Comparison of ENCODE assay signal across 9 cellular contexts in the genomic region with DNA sequence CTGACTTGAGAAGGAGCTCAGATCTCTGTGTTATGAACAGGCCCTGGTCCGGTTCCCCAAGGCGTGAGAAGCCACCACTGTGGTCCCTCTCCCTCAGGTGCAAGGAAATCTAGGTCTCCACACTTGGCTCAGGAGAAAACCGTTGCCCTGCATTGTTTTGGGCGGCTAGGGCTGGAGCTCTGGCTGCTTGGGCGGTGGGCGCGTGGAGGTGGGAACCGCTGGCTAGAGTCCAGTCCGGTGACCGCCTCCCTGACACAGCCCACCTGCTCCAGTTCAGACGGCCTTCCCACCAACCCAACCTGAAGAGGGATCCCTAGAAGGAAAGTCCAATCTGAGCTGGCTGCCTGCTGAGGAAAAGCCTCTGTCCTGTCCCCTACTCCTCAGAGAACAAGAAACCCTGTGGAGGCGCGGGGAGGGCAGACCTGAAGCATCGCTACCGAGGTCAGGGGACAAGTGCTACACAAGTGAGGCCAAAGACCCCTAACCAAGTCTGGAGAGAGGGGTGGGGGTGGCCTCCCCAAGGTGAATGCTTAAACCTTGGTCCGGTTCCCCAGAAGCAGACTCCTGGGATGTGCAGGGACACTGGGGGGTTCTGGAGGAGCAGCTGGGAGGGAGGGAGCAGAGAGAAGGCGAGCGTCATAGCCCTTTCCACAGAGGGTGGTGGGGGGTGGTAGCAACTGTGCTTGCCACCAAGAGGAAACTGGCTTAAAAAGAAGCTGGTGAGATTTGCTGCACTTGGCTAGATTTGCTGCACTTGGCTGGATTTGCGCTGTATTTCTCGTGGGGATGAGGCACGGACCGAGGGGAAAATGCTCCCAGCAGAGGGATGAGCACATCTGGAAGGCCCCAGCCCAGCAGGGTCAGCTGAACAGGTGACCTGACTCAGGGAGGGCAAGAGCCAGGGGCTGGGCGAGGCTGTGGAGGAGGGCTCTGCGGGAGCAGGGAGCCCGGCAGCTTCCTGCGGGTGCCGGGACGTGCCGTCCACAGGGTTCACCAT.
DNase-seq lines count a peak whose midpoint lies in the region; ATAC-seq and TF ChIP-seq lines count a peak whose summit lies in the region.
"Had no signal": no experiment of that assay in that cellular context is flagged by ENCODE, and none has a peak within 500 bp of the region (broad histone marks: within the 10 kb centered on the region; RNA-seq: fewer than 3 reads in every experiment).

No MANE protein-coding gene starts in this region.

- H3K4me2 ChIP-seq in hepatocyte = no peak overlapping the region

- ATAC-seq in HG03135 (IDR thresholded peaks at IDR 0.05; ENCODE audit: unreplicated experiment) = no peak
- ATAC-seq: activated CD4-positive, CD25-positive, alpha-beta regulatory T cell treated with anti-CD3 and anti-CD28 coated beads, Interleukin-2, amount 50 U/mL, for 24 hours had no signal

- TF ChIP-seq POLR2A in Peyer's patch (IDR thresholded peaks at IDR 0.05) (no peak), spleen (IDR thresholded peaks at IDR 0.05) (no peak)

- no peaks in the 10 kb centered on the region for H3K9me3 ChIP-seq in Peyer's patch
- no peaks in the 10 kb centered on the region for H3K9me3 ChIP-seq in hepatocyte (ENCODE audit: low read depth)
- no peaks in the 10 kb centered on the region for H3K9me3 ChIP-seq in spleen

- H3K4me1 ChIP-seq in Peyer's patch (peaks cover 5 to 48% (median 32%) of the 10 kb centered on the region in 4 donors), hepatocyte (ENCODE audit: insufficient read depth) (peaks cover 55% of the 10 kb centered on the region), spleen (peaks cover 55 to 100% (median 99%) of the 10 kb centered on the region in 6 donors)

- TF ChIP-seq CTCF in GM12875 (IDR thresholded peaks at IDR 0.05; ENCODE audit: borderline replicate concordance, insufficient read depth, low read depth, low read length) = no peak
- TF ChIP-seq CTCF in Peyer's patch (IDR thresholded peaks at IDR 0.05) = no peak
- no peak for TF ChIP-seq CTCF in hepatocyte (IDR thresholded peaks at IDR 0.05; ENCODE audit: poor library complexity)
- TF ChIP-seq CTCF in spleen (IDR thresholded peaks at IDR 0.05 in 8 of 11, conservative IDR thresholded peaks at IDR 0.05 in 3 of 11) = no peak

- H3K27ac ChIP-seq in Peyer's patch (peak overlapping the region; percentile 80 to 88 (median 85)), hepatocyte (peak overlapping the region; percentile 84), spleen (peak overlapping the region; percentile 62 to 95 (median 86))

- DNase-seq in Peyer's patch (peak in 1 of 3 donors; percentile 63), hepatocyte (ENCODE audit: low spot score) (no peak), spleen (peak; percentile 78), AG08396 (ENCODE audit: low spot score) (no peak), COLO829 (ENCODE audit: low spot score) (no peak)
- no peak for DNase-seq in activated CD4-positive, alpha-beta T cell treated with anti-CD3 and anti-CD28 coated beads, Interleukin-2, amount 50 U/mL, for 4 hours

- H3K36me3 ChIP-seq in Peyer's patch (no peaks in the 10 kb centered on the region), hepatocyte (replicated peaks; ENCODE audit: insufficient read depth, low read depth) (no peaks in the 10 kb centered on the region), spleen (peaks cover 0 to 3% (median 0%) of the 10 kb centered on the region in 6 donors)

- H2AFZ ChIP-seq in hepatocyte = no peak overlapping the region

- peaks cover 81% of the 10 kb centered on the region for H3K79me2 ChIP-seq in hepatocyte

- H3K9me2 ChIP-seq in hepatocyte (replicated peaks; ENCODE audit: insufficient read depth) = no peaks in the 10 kb centered on the region

- H4K20me1 ChIP-seq in hepatocyte (ENCODE audit: insufficient read depth, poor library complexity, severe bottlenecking) = peaks cover 5% of the 10 kb centered on the region

- H3K4me3 ChIP-seq in GM12875 (ENCODE audit: low read depth, low read length) (peak overlapping the region; percentile 51), Peyer's patch (peak overlapping the region; percentile 8 to 36 (median 20)), hepatocyte (no peak overlapping the region), spleen (peak overlapping the region in 4 of 8 donors; percentile 5 to 63 (median 17))

- 89% methylated on average over 29 of the region's 29 CpGs for WGBS in hepatocyte (ENCODE audit: low lambda C conversion rate, missing lambda C conversion rate)
- WGBS in spleen, 5 donors = 82 to 87% (median 87%) methylated on average over 25 to 29 of the region's 29 CpGs

- intact Hi-C loops in spleen (cut with DNase I; ENCODE audit: low total_unique reads) = loop anchor here (10.0 kb wide), 1 partner anchor 60 kb away; no protein-coding TSS in a partner anchor

- H3K27me3 ChIP-seq in Peyer's patch (no peaks in the 10 kb centered on the region), hepatocyte (no peaks in the 10 kb centered on the region), spleen (replicated peaks in 1 of 7) (no peaks in the 10 kb centered on the region)
